Comparison of ENCODE assay signal across 12 cellular contexts in the genomic region with DNA sequence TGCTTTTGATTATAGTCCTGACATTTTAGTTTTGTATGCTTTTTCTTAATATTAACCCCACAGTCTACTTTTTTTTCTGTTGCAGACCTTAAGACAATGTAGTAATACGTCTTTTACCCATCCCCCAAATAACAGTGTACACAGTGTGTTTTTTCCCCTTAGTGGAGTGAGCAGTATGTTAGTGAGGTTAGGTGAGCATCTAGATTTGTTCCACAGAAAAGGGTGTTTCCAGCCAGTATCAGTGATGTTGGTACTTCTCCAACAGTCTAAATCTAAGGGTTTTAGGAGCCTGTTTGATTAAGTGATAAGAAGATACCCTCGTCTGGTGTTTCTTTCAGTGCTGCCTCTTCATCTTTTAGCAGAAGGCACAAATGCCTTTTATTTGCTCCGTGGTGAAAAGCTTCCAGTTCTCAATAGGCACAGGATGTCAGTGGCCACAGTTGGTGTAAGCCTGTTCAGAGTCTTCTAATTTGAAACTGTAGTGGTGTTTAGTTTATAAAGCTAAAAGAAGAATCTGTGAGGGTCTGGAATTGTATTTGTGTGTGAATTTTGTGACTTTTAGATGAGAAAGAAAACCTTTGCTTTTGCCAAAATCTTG.
DNase-seq lines count a peak whose midpoint lies in the region; ATAC-seq and TF ChIP-seq lines count a peak whose summit lies in the region.
"Had no signal": no experiment of that assay in that cellular context is flagged by ENCODE, and none has a peak within 500 bp of the region (broad histone marks: within the 10 kb centered on the region; RNA-seq: fewer than 3 reads in every experiment).

No MANE protein-coding gene starts in this region.

- ATAC-seq in activated CD8-positive, alpha-beta memory T cell treated with anti-CD3 and anti-CD28 coated beads, Interleukin-2, amount 10 ng/mL, durations not matched to agents 7 days and 5 days: no peak
- ATAC-seq: Panc1 had no signal

- no peak for TF ChIP-seq CTCF in nephron progenitor cell (IDR thresholded peaks at IDR 0.05)

- H3K27ac ChIP-seq in substantia nigra (ENCODE audit: low read depth, low read length, poor library complexity, severe bottlenecking): peak overlapping the region; percentile 68

- CTCF ChIA-PET in activated CD8-positive, alpha-beta memory T cell treated with anti-CD3 and anti-CD28 coated beads, Interleukin-2, amount 10 ng/mL, durations not matched to agents 7 days and 5 days (lab: Charles Lee): interaction anchor here (1.4 kb wide), 1 partner anchor 11 kb away, joined by 3 read pairs; no protein-coding TSS in a partner anchor

- peak; percentile 45 for DNase-seq in activated CD8-positive, alpha-beta memory T cell treated with anti-CD3 and anti-CD28 coated beads, Interleukin-2, amount 10 ng/mL, durations not matched to agents 7 days and 5 days
- no peak for DNase-seq in activated CD8-positive, alpha-beta memory T cell treated with anti-CD3 and anti-CD28 coated beads, Interleukin-2, amount 50 U/mL, for 4 hours
- DNase-seq in medulla oblongata (ENCODE audit: extremely low spot score): peak; percentile 70
- no peak for DNase-seq in substantia nigra (lab: John Stamatoyannopoulos, UW)
- no peak for DNase-seq in NCI-H2081 treated with DMSO at 0.1 percent for 48 hours (lab: John Stamatoyannopoulos, UW)
- DNase-seq in nephron progenitor cell: no peak
- DNase-seq in hepatic stellate cell (ENCODE audit: low spot score): no peak
- DNase-seq: activated naive CD4-positive, alpha-beta T cell treated with anti-CD3 and anti-CD28 coated beads for 36 hours; effector CD4-positive, alpha-beta T cell; KG1 had no signal

- H3K4me1 Mint-ChIP-seq in activated CD8-positive, alpha-beta memory T cell treated with anti-CD3 and anti-CD28 coated beads, Interleukin-2, amount 10 ng/mL, durations not matched to agents 7 days and 5 days: peaks cover 33% of the 10 kb centered on the region
- H3K4me1 Mint-ChIP-seq in T-helper 1 cell treated with Interleukin-12 subunit alpha and Interleukin-12 subunit beta and Interleukin-4 antibody, amounts not matched to agents 30 μg/mL and 1 μg/mL, for 36 hours (ENCODE audit: low read depth): peaks cover 54% of the 10 kb centered on the region
- H3K4me1 Mint-ChIP-seq in nephron progenitor cell: peaks cover 75% of the 10 kb centered on the region

- no peaks in the 10 kb centered on the region for H3K27me3 Mint-ChIP-seq in activated CD8-positive, alpha-beta memory T cell treated with anti-CD3 and anti-CD28 coated beads, Interleukin-2, amount 10 ng/mL, durations not matched to agents 7 days and 5 days
- no peaks in the 10 kb centered on the region for H3K27me3 Mint-ChIP-seq in T-helper 1 cell treated with Interleukin-12 subunit alpha and Interleukin-12 subunit beta and Interleukin-4 antibody, amounts not matched to agents 30 μg/mL and 1 μg/mL, for 36 hours (ENCODE audit: low read depth)
- H3K27me3 Mint-ChIP-seq in nephron progenitor cell (ENCODE audit: low read depth, poor library complexity): no peaks in the 10 kb centered on the region

- no peaks in the 10 kb centered on the region for H3K36me3 Mint-ChIP-seq in activated CD8-positive, alpha-beta memory T cell treated with anti-CD3 and anti-CD28 coated beads, Interleukin-2, amount 10 ng/mL, durations not matched to agents 7 days and 5 days
- H3K36me3 Mint-ChIP-seq in T-helper 1 cell treated with Interleukin-12 subunit alpha and Interleukin-12 subunit beta and Interleukin-4 antibody, amounts not matched to agents 30 μg/mL and 1 μg/mL, for 36 hours (ENCODE audit: low read depth): peaks cover 3% of the 10 kb centered on the region
- peaks cover 22% of the 10 kb centered on the region for H3K36me3 Mint-ChIP-seq in nephron progenitor cell (ENCODE audit: low read depth)

- no peak overlapping the region for H3K4me3 Mint-ChIP-seq in activated CD8-positive, alpha-beta memory T cell treated with anti-CD3 and anti-CD28 coated beads, Interleukin-2, amount 10 ng/mL, durations not matched to agents 7 days and 5 days
- no peak overlapping the region for H3K4me3 Mint-ChIP-seq in T-helper 1 cell treated with Interleukin-12 subunit alpha and Interleukin-12 subunit beta and Interleukin-4 antibody, amounts not matched to agents 30 μg/mL and 1 μg/mL, for 36 hours
- H3K4me3 Mint-ChIP-seq in nephron progenitor cell: no peak overlapping the region
- H3K4me3 Mint-ChIP-seq: activated naive CD4-positive, alpha-beta T cell treated with anti-CD3 and anti-CD28 coated beads for 36 hours had no signal

- H3K27ac Mint-ChIP-seq in activated CD8-positive, alpha-beta memory T cell treated with anti-CD3 and anti-CD28 coated beads, Interleukin-2, amount 10 ng/mL, durations not matched to agents 7 days and 5 days: peak overlapping the region; percentile 47
- H3K27ac Mint-ChIP-seq in T-helper 1 cell treated with Interleukin-12 subunit alpha and Interleukin-12 subunit beta and Interleukin-4 antibody, amounts not matched to agents 30 μg/mL and 1 μg/mL, for 36 hours: peak overlapping the region; percentile 8
- no peak overlapping the region for H3K27ac Mint-ChIP-seq in nephron progenitor cell
- H3K27ac Mint-ChIP-seq: activated naive CD4-positive, alpha-beta T cell treated with anti-CD3 and anti-CD28 coated beads for 36 hours had no signal

- H3K9me3 Mint-ChIP-seq in activated CD8-positive, alpha-beta memory T cell treated with anti-CD3 and anti-CD28 coated beads, Interleukin-2, amount 10 ng/mL, durations not matched to agents 7 days and 5 days (ENCODE audit: low read depth): no peaks in the 10 kb centered on the region
- H3K9me3 Mint-ChIP-seq in T-helper 1 cell treated with Interleukin-12 subunit alpha and Interleukin-12 subunit beta and Interleukin-4 antibody, amounts not matched to agents 30 μg/mL and 1 μg/mL, for 36 hours: no peaks in the 10 kb centered on the region
- H3K9me3 Mint-ChIP-seq in nephron progenitor cell: peaks cover 5% of the 10 kb centered on the region
- H3K9me3 Mint-ChIP-seq: activated naive CD4-positive, alpha-beta T cell treated with anti-CD3 and anti-CD28 coated beads for 36 hours had no signal

Comparison
In these comparisons a context has a peak if more than half of its experiments do, and no peak if none do; other contexts are left out.
1. DNase-seq: peak in activated CD8-positive, alpha-beta memory T cell treated with anti-CD3 and anti-CD28 coated beads, Interleukin-2, amount 10 ng/mL, durations not matched to agents 7 days and 5 days (single experiment) and medulla oblongata (single experiment); none in activated CD8-positive, alpha-beta memory T cell treated with anti-CD3 and anti-CD28 coated beads, Interleukin-2, amount 50 U/mL, for 4 hours (single experiment), substantia nigra (0 of 49), NCI-H2081 treated with DMSO at 0.1 percent for 48 hours (single experiment), nephron progenitor cell (single experiment) and hepatic stellate cell (single experiment).